In genomic region chr7:82805527-82805960, GRCh38 we compare ENCODE assay signal across 10 cellular contexts.
DNase-seq lines count a peak whose midpoint lies in the region; ATAC-seq and TF ChIP-seq lines count a peak whose summit lies in the region.
"Had no signal": no experiment of that assay in that cellular context is flagged by ENCODE, and none has a peak within 500 bp of the region (broad histone marks: within the 10 kb centered on the region; RNA-seq: fewer than 3 reads in every experiment).

No MANE protein-coding gene starts in this region.

- H3K4me1 Mint-ChIP-seq in Caco-2 (ENCODE audit: low read depth, unreplicated experiment) = no peaks in the 10 kb centered on the region

- no peaks in the 10 kb centered on the region for H3K9me3 Mint-ChIP-seq in Caco-2 (ENCODE audit: unreplicated experiment)

- intact Hi-C loops in Caco-2 (cut with micrococcal nuclease; ENCODE audit: unreplicated experiment) = loop anchor here (10.0 kb wide), 1 partner anchor 61 kb away; no protein-coding TSS in a partner anchor

- H3K4me1 ChIP-seq in Caco-2 = no peaks in the 10 kb centered on the region
- H3K4me1 ChIP-seq: heart right ventricle had no signal

- CTCF ChIA-PET in Caco-2 (lab: Charles Lee) = no interaction called here

- no peak overlapping the region for H3K27ac Mint-ChIP-seq in Caco-2 (ENCODE audit: unreplicated experiment)

- POLR2A ChIA-PET in Caco-2 (lab: Charles Lee) = no interaction called here

- TF ChIP-seq CTCF in Caco-2 (IDR thresholded peaks at IDR 0.05; ENCODE audit: insufficient read depth in 1 of 2, low read depth in 1 of 2, low read length in 1 of 2, severe bottlenecking in 1 of 2, unreplicated experiment in 1 of 2) = no peak

- no peaks in the 10 kb centered on the region for H3K36me3 Mint-ChIP-seq in Caco-2 (ENCODE audit: insufficient read depth, unreplicated experiment)

- no TSS peak for BruUV-seq in Caco-2 (replicated peaks; lab: Mats Ljungman, UMichigan)

- H3K27me3 ChIP-seq in Caco-2 (replicated peaks; ENCODE audit: control insufficient read depth, insufficient read depth, low read length) = no peaks in the 10 kb centered on the region
- H3K27me3 ChIP-seq: heart right ventricle had no signal

- H3K36me3 ChIP-seq in Caco-2 (ENCODE audit: control insufficient read depth, insufficient read depth, low read length) = no peaks in the 10 kb centered on the region
- H3K36me3 ChIP-seq: heart right ventricle had no signal

- peak; percentile 97 for DNase-seq in A172 (ENCODE audit: low spot score)
- DNase-seq in HPDE6-E6E7 (ENCODE audit: extremely low spot score) = peak; percentile 54
- DNase-seq in SIG-M5 treated with dmso at 0.1 percent for 504 hours (lab: John Stamatoyannopoulos, UW; ENCODE audit: unreplicated experiment) = peak; percentile 67
- DNase-seq in fibroblast of peridontal ligament (ENCODE audit: extremely low read depth) = peak; percentile 86
- DNase-seq in cerebellar nuclear complex (lab: John Stamatoyannopoulos, UW) = no peak
- DNase-seq in Caco-2 = no peak
- no peak for DNase-seq in activated CD4-positive, alpha-beta T cell treated with anti-CD3 and anti-CD28 coated beads for 1 hour
- DNase-seq: heart right ventricle; stimulated activated CD4-positive, alpha-beta T cell treated with anti-CD3 and anti-CD28 coated beads, Interleukin-2, amount 100 ng/mL, for 24 hours had no signal

- H3K4me3 ChIP-seq in Caco-2 (ENCODE audit: low read depth, low read length) = no peak overlapping the region
- H3K4me3 ChIP-seq: heart right ventricle had no signal

- H3K4me3 Mint-ChIP-seq in Caco-2 (ENCODE audit: unreplicated experiment) = no peak overlapping the region

- H3K9me3 ChIP-seq in Caco-2 = no peaks in the 10 kb centered on the region
- H3K9me3 ChIP-seq: heart right ventricle had no signal

- no peaks in the 10 kb centered on the region for H3K27me3 Mint-ChIP-seq in Caco-2 (ENCODE audit: insufficient read depth, unreplicated experiment)

- no peak for ATAC-seq in GM21423 (IDR thresholded peaks at IDR 0.05; ENCODE audit: unreplicated experiment)

Comparison
In these comparisons a context has a peak if more than half of its experiments do, and no peak if none do; other contexts are left out.
1. DNase-seq: peak in A172 (single experiment), HPDE6-E6E7 (single experiment), SIG-M5 treated with dmso at 0.1 percent for 504 hours (single experiment) and fibroblast of peridontal ligament (single experiment); none in cerebellar nuclear complex (0 of 2), Caco-2 (0 of 2) and activated CD4-positive, alpha-beta T cell treated with anti-CD3 and anti-CD28 coated beads for 1 hour (single experiment).